21 cellular contexts compared by ENCODE assay signal in the genomic region with DNA sequence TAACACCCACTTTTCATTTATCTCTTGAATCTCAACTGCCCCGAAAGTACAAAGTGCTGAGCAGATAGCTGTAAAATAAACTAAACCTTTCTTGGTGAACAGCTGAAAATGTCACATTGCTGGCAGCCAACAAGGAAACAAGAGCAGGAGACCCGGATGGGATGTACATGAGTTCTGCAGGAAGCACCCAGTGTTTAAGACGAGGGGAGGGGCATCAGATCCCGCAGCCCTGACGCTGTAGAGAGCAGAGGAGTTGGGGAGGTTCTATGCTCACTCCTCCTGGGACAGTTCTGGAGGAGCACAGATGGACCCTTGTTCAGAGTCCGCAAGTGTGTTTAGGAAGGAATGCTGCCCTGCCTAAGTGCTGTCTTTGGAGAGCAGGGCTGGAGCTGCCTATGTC. TPM values are rescaled to one million over a fixed set of nuclear protein-coding genes. Genes with fewer than 3 reads are reported as not detected.
DNase-seq lines count a peak whose midpoint lies in the region; ATAC-seq and TF ChIP-seq lines count a peak whose summit lies in the region.
"Had no signal": no experiment of that assay in that cellular context is flagged by ENCODE, and none has a peak within 500 bp of the region (broad histone marks: within the 10 kb centered on the region; RNA-seq: fewer than 3 reads in every experiment).

No MANE protein-coding gene starts in this region.

- 49 to 50% methylated on average over 6 of the region's 6 CpGs for WGBS in heart right ventricle, 2 donors
- WGBS in sigmoid colon, 2 donors, result 69 to 71% methylated on average over 6 of the region's 6 CpGs
- 8 to 10% methylated on average over 6 of the region's 6 CpGs for WGBS in aorta, 2 donors

- H3K4me1 ChIP-seq in heart right ventricle (peaks cover 3 to 23% (median 18%) of the 10 kb centered on the region in 9 donors), sigmoid colon (peaks cover 0 to 32% (median 25%) of the 10 kb centered on the region in 4 donors), aorta (ENCODE audit: control insufficient read depth in 1 of 2, insufficient read depth in 2 of 2, low read length in 2 of 2) (no peaks in the 10 kb centered on the region)

- H3K36me3 ChIP-seq in heart right ventricle, result peaks cover 0 to 32% (median 8%) of the 10 kb centered on the region in 9 donors
- peaks cover 7 to 19% (median 13%) of the 10 kb centered on the region in 4 donors for H3K36me3 ChIP-seq in sigmoid colon
- peaks cover 0 to 8% of the 10 kb centered on the region in 2 donors for H3K36me3 ChIP-seq in aorta (ENCODE audit: control insufficient read depth in 1 of 2, insufficient read depth in 2 of 2, low read length in 1 of 2)
- H3K36me3 ChIP-seq: BE2C had no signal

- TF ChIP-seq POLR2A in sigmoid colon (IDR thresholded peaks at IDR 0.05), result no peak

- ATAC-seq in Right ventricle myocardium inferior (peak; percentile 26), heart right ventricle (peak in 5 of 8 donors; percentile 29 to 37 (median 32)), aorta (ENCODE audit: low FRiP score) (no peak), HG03457 (IDR thresholded peaks at IDR 0.05; ENCODE audit: unreplicated experiment) (no peak)

- intact Hi-C loops in Right ventricle myocardium inferior (cut with DNase I), result no loop called here
- intact Hi-C loops in cardiac septum (cut with DNase I), result no loop called here
- intact Hi-C loops in heart right ventricle (cut with DNase I), result loop anchor here in 3 of 10 donors (5.0 to 10.0 kb wide), 3 partner anchors 104 to 114 kb away; a partner anchor contains a TSS
- intact Hi-C loops in sigmoid colon (cut with DNase I), result no loop called here
- intact Hi-C loops in aorta (cut with DNase I), result loop anchor here in 1 of 2 donors (10.0 kb wide), 1 partner anchor 86 kb away; no protein-coding TSS in a partner anchor

- TF ChIP-seq CTCF in heart right ventricle (IDR thresholded peaks at IDR 0.05) (no peak), sigmoid colon (IDR thresholded peaks at IDR 0.05) (no peak)

- DNase-seq in Right ventricle myocardium inferior (ENCODE audit: missing footprints) (no peak), cardiac septum (ENCODE audit: low spot score) (no peak), heart right ventricle (no peak), sigmoid colon (no peak), aorta (no peak), NCI-H510A treated with DMSO at 0.1 percent for 48 hours (lab: John Stamatoyannopoulos, UW) (no peak), SIG-M5 (lab: John Stamatoyannopoulos, UW) (no peak)
- DNase-seq: BE2C; CD4-positive, alpha-beta memory T cell; DMS79; HCEC 1CT; NCI-H187 treated with DMSO at 0.1 percent for 48 hours; NK-92 treated with Interleukin-12 subunit alpha and Interleukin-12 subunit beta, amount 100 ng/mL, for 24 hours had no signal

- no peaks in the 10 kb centered on the region for H3K27me3 ChIP-seq in heart right ventricle
- no peaks in the 10 kb centered on the region for H3K27me3 ChIP-seq in sigmoid colon
- H3K27me3 ChIP-seq in aorta (ENCODE audit: control insufficient read depth in 1 of 2, insufficient read depth in 2 of 2, low read length in 1 of 2), result no peaks in the 10 kb centered on the region
- H3K27me3 ChIP-seq: BE2C had no signal

- H3K27ac ChIP-seq in heart right ventricle (peak overlapping the region in 3 of 10 donors; percentile 21 to 55 (median 48)), sigmoid colon (peak overlapping the region in 3 of 4 donors; percentile 31 to 67 (median 57)), aorta (ENCODE audit: low read depth in 1 of 2, low read length in 2 of 2) (peak overlapping the region; percentile 4 to 8)
- H3K27ac ChIP-seq: 22Rv1, HL-60 had no signal

- H3K4me3 ChIP-seq in heart right ventricle (no peak overlapping the region), sigmoid colon (no peak overlapping the region), aorta (ENCODE audit: low read length in 2 of 2) (no peak overlapping the region)

- TF ChIP-seq EP300 in sigmoid colon (IDR thresholded peaks at IDR 0.05), result no peak

- H3K9me3 ChIP-seq in heart right ventricle, result no peaks in the 10 kb centered on the region
- H3K9me3 ChIP-seq in sigmoid colon, result no peaks in the 10 kb centered on the region
- no peaks in the 10 kb centered on the region for H3K9me3 ChIP-seq in aorta (ENCODE audit: control insufficient read depth, low read length)
- H3K9me3 ChIP-seq: BE2C had no signal

RNA-seq across cellular contexts. Expression of a gene that starts 32.0 kb away (rescaled TPM):
- total RNA-seq in Right ventricle myocardium inferior, result not detected
- not detected for total RNA-seq in cardiac septum
- total RNA-seq in heart right ventricle, result under 1 TPM in 1 of 10 donors, not detected in 9; 0.30 TPM
- polyA plus RNA-seq in heart right ventricle, result under 1 TPM in 1 of 2 donors, not detected in 1; 0.12 TPM
- total RNA-seq in sigmoid colon, result not detected
- not detected for polyA plus RNA-seq in sigmoid colon
- not detected for total RNA-seq in aorta
- polyA plus RNA-seq in aorta, result not detected
- total RNA-seq: CD4-positive, alpha-beta memory T cell; LHCN-M2; OCI-LY7; RPMI7951 had no signal
- polyA plus RNA-seq: AG04450; CD4-positive, alpha-beta memory T cell; IgD-negative memory B cell had no signal

Comparison
In these comparisons a context has a peak if more than half of its experiments do, and no peak if none do; other contexts are left out.
1. ATAC-seq: peak in Right ventricle myocardium inferior (single experiment) and heart right ventricle (5 of 8); none in aorta (single experiment) and HG03457 (single experiment).